In genomic region chr17:48555183-48555615, GRCh38 we compare ENCODE assay signal across 9 cellular contexts. TPM values are rescaled to one million over a fixed set of nuclear protein-coding genes. Genes with fewer than 3 reads are reported as not detected.
DNase-seq lines count a peak whose midpoint lies in the region; ATAC-seq and TF ChIP-seq lines count a peak whose summit lies in the region.
"Had no signal": no experiment of that assay in that cellular context is flagged by ENCODE, and none has a peak within 500 bp of the region (broad histone marks: within the 10 kb centered on the region; RNA-seq: fewer than 3 reads in every experiment).

No MANE protein-coding gene starts in this region.

- H3K27ac Mint-ChIP-seq in activated naive CD8-positive, alpha-beta T cell treated with anti-CD3 and anti-CD28 coated beads, Interleukin-2, amount 50 U/mL, for 24 hours = peak overlapping the region; percentile 46

- DNase-seq in DMS153 treated with DMSO at 0.1 percent for 48 hours (lab: John Stamatoyannopoulos, UW; ENCODE audit: unreplicated experiment) (peak; percentile 30), NCI-H1092 treated with DMSO at 0.1 percent for 48 hours (lab: John Stamatoyannopoulos, UW) (peak; percentile 96), kidney glomerular epithelial cell (lab: John Stamatoyannopoulos, UW) (peak; percentile 87), tibial nerve (ENCODE audit: low spot score in 2 of 2) (no peak), omental fat pad (ENCODE audit: low spot score) (no peak)
- DNase-seq in activated naive CD8-positive, alpha-beta T cell treated with anti-CD3 and anti-CD28 coated beads, Interleukin-2, amount 50 U/mL, for 24 hours = no peak

- H3K27me3 ChIP-seq in tibial nerve = peaks cover 4 to 94% of the 10 kb centered on the region in 2 donors

- H3K4me3 ChIP-seq in tibial nerve = peak overlapping the region; percentile 23 to 48 (median 34)

- no peaks in the 10 kb centered on the region for H3K36me3 Mint-ChIP-seq in activated naive CD8-positive, alpha-beta T cell treated with anti-CD3 and anti-CD28 coated beads, Interleukin-2, amount 50 U/mL, for 24 hours (ENCODE audit: low read depth)

- TF ChIP-seq CTCF in tibial nerve (IDR thresholded peaks at IDR 0.05) (peak in 1 of 5 experiments; percentile 74), omental fat pad (IDR thresholded peaks at IDR 0.05) (no peak)

- peak overlapping the region; percentile 60 to 80 (median 68) for H3K27ac ChIP-seq in tibial nerve

- H3K36me3 ChIP-seq in tibial nerve = no peaks in the 10 kb centered on the region

- TF ChIP-seq POLR2A in tibial nerve (IDR thresholded peaks at IDR 0.05) = no peak

- H3K9me3 Mint-ChIP-seq in activated naive CD8-positive, alpha-beta T cell treated with anti-CD3 and anti-CD28 coated beads, Interleukin-2, amount 50 U/mL, for 24 hours = no peaks in the 10 kb centered on the region

- H3K4me1 ChIP-seq in tibial nerve = peaks cover 0 to 43% (median 11%) of the 10 kb centered on the region in 4 donors

- H3K27me3 Mint-ChIP-seq in activated naive CD8-positive, alpha-beta T cell treated with anti-CD3 and anti-CD28 coated beads, Interleukin-2, amount 50 U/mL, for 24 hours = peaks cover 34% of the 10 kb centered on the region

- H3K4me3 Mint-ChIP-seq in activated naive CD8-positive, alpha-beta T cell treated with anti-CD3 and anti-CD28 coated beads, Interleukin-2, amount 50 U/mL, for 24 hours = peak overlapping the region; percentile 79

- TF ChIP-seq EP300 in tibial nerve (IDR thresholded peaks at IDR 0.05) = peak in 1 of 2 donors; percentile 8

- ATAC-seq in activated naive CD8-positive, alpha-beta T cell treated with anti-CD3 and anti-CD28 coated beads, Interleukin-2, amount 50 U/mL, for 24 hours = no peak
- ATAC-seq in HG03565 (IDR thresholded peaks at IDR 0.05; ENCODE audit: unreplicated experiment) = no peak
- ATAC-seq in omental fat pad (ENCODE audit: low FRiP score) = no peak
- ATAC-seq in GM18861 (IDR thresholded peaks at IDR 0.05; ENCODE audit: unreplicated experiment) = no peak

- H3K4me1 Mint-ChIP-seq in activated naive CD8-positive, alpha-beta T cell treated with anti-CD3 and anti-CD28 coated beads, Interleukin-2, amount 50 U/mL, for 24 hours = peaks cover 9% of the 10 kb centered on the region

- WGBS in tibial nerve, 2 donors = 8 to 13% methylated on average over 12 of the region's 12 CpGs

- H3K9me3 ChIP-seq in tibial nerve = no peaks in the 10 kb centered on the region

RNA-seq across cellular contexts. Expression of gene HOXB2, which starts 10.3 kb away (rescaled TPM):
- total RNA-seq in tibial nerve (10 to 100 TPM in 3 of 4 donors, 1 to 10 TPM in 1; 6.9 to 29.3 (median 19.2) TPM), omental fat pad (10 to 100 TPM in 3 of 4 donors, 1 to 10 TPM in 1; 9.7 to 35.2 (median 16.3) TPM)

RNA-seq across cellular contexts. Expression of gene HOXB4, which starts 23.0 kb away (rescaled TPM):
- total RNA-seq in tibial nerve (1 to 10 TPM; 1.2 to 3.5 (median 2.0) TPM), omental fat pad (1 to 10 TPM; 1.6 to 8.7 (median 3.4) TPM)

RNA-seq across cellular contexts. Expression of gene HOXB1, which starts 24.4 kb away (rescaled TPM):
- not detected for total RNA-seq in tibial nerve
- total RNA-seq in omental fat pad = not detected
- total RNA-seq: glomerular endothelial cell had no signal

RNA-seq across cellular contexts. Expression of gene HOXB3, which starts 34.8 kb away (rescaled TPM):
- 10 to 100 TPM in 2 of 4 donors, 1 to 10 TPM in 2; 3.7 to 14.1 (median 9.4) TPM for total RNA-seq in tibial nerve
- 10 to 100 TPM in 2 of 4 donors, 1 to 10 TPM in 2; 4.8 to 30.3 (median 10.6) TPM for total RNA-seq in omental fat pad

RNA-seq across cellular contexts. Expression of gene HOXB5, which starts 38.4 kb away (rescaled TPM):
- total RNA-seq in tibial nerve (1 to 10 TPM in 2 of 4 donors, not detected in 2; 1.6 to 1.8 TPM), omental fat pad (1 to 10 TPM in 2 of 4 donors, under 1 TPM in 2; 0.72 to 3.3 (median 1.4) TPM)

Comparison
In these comparisons a context has a peak if more than half of its experiments do, and no peak if none do; other contexts are left out.
1. DNase-seq: peak in DMS153 treated with DMSO at 0.1 percent for 48 hours (single experiment), NCI-H1092 treated with DMSO at 0.1 percent for 48 hours (single experiment) and kidney glomerular epithelial cell (single experiment); none in activated naive CD8-positive, alpha-beta T cell treated with anti-CD3 and anti-CD28 coated beads, Interleukin-2, amount 50 U/mL, for 24 hours (single experiment), tibial nerve (0 of 2) and omental fat pad (single experiment).